11 cellular contexts compared by ENCODE assay signal in the genomic region with DNA sequence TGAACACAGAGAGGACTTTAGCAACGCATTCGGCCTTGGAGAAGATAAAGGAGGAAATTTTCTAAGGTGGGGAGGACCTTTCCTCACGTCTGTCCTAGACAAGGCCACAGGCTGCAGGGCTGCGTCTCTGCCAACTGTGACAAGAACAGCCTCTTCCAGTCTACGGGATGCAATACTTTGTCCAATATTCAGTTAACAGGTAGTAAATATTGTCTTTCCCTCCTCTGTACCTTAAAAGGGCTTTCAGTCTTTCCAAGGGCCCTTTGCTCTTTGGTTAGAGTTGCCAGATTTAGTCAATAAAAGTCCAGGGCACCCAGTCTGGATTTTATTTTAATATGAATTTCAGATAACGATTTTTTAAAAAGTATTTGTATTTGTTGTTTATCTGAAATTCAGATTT.
DNase-seq lines count a peak whose midpoint lies in the region; ATAC-seq, FAIRE-seq and TF ChIP-seq lines count a peak whose summit lies in the region.
"Had no signal": no experiment of that assay in that cellular context is flagged by ENCODE, and none has a peak within 500 bp of the region (broad histone marks: within the 10 kb centered on the region; RNA-seq: fewer than 3 reads in every experiment).

No MANE protein-coding gene starts in this region.

- H3K9me3 Mint-ChIP-seq in mesothelial cell of epicardium = no peaks in the 10 kb centered on the region
- H3K9me3 Mint-ChIP-seq: naive thymus-derived CD8-positive, alpha-beta T cell had no signal

- CTCF ChIA-PET in GM12878 (lab: Yijun Ruan, JAX) = interaction anchor here (0.6 to 3.0 kb wide), 26 partner anchors 9 to 277 kb away, joined by 3 to 15 read pairs (median 3); no protein-coding TSS in a partner anchor

- no peaks in the 10 kb centered on the region for H3K9me3 ChIP-seq in BLaER1 treated with 17β-estradiol and CSF1 and Interleukin-3, amounts not matched to agents 10 nM and 100 nM (replicated peaks in 1 of 11)
- H3K9me3 ChIP-seq in GM23248 (ENCODE audit: low read depth) = no peaks in the 10 kb centered on the region
- no peaks in the 10 kb centered on the region for H3K9me3 ChIP-seq in GM12878 (replicated peaks; ENCODE audit: control insufficient read depth, insufficient read depth, low read length)
- H3K9me3 ChIP-seq: left lung, psoas muscle had no signal

- peak overlapping the region; percentile 20 for H3K4me3 Mint-ChIP-seq in mesothelial cell of epicardium

- DNase-seq in GM23248 (no peak), GM12878 (ENCODE audit: low read depth, low spot score) (no peak), mesothelial cell of epicardium (ENCODE audit: low spot score in 2 of 2, unreplicated experiment in 2 of 2) (no peak), inferior parietal cortex (ENCODE audit: extremely low spot score) (no peak), NCI-H510A (lab: John Stamatoyannopoulos, UW) (no peak), anterior cingulate cortex (lab: John Stamatoyannopoulos, UW) (no peak)
- DNase-seq: NK-92 treated with Interleukin-12 subunit alpha and Interleukin-12 subunit beta, amount 100 ng/mL, for 24 hours had no signal

- FAIRE-seq in GM12878 (lab: Jason Lieb, UNC) = no peak

- no peak for TF ChIP-seq EP300 in GM12878 (IDR thresholded peaks at IDR 0.05; ENCODE audit: borderline replicate concordance in 1 of 2, control insufficient read depth in 1 of 2, low read depth in 2 of 2, low read length in 2 of 2)

- BruUV-seq in GM12878 (replicated peaks; lab: Mats Ljungman, UMichigan) = no TSS peak

- H3F3A ChIP-seq in GM23248 (ENCODE audit: insufficient read depth) = peaks cover 20% of the 10 kb centered on the region

- H3K27me3 Mint-ChIP-seq in mesothelial cell of epicardium (ENCODE audit: low read depth) = no peaks in the 10 kb centered on the region

- no peaks in the 10 kb centered on the region for H3K36me3 ChIP-seq in BLaER1 treated with 17β-estradiol and CSF1 and Interleukin-3, amounts not matched to agents 10 nM and 100 nM
- H3K36me3 ChIP-seq in GM23248 (ENCODE audit: low read depth) = no peaks in the 10 kb centered on the region
- no peaks in the 10 kb centered on the region for H3K36me3 ChIP-seq in GM12878 (ENCODE audit: control insufficient read depth in 2 of 2, insufficient read depth in 2 of 2, low read length in 1 of 2)
- H3K36me3 ChIP-seq: left lung had no signal

- no peak overlapping the region for H3K27ac Mint-ChIP-seq in mesothelial cell of epicardium

- H3K4me3 ChIP-seq in BLaER1 treated with 17β-estradiol and CSF1 and Interleukin-3, amounts not matched to agents 10 nM and 100 nM = no peak overlapping the region
- H3K4me3 ChIP-seq in GM23248 (no peak overlapping the region; the same call in 1 of the 2 replicates), GM12878 (no peak overlapping the region)
- H3K4me3 ChIP-seq: left lung had no signal

- SMC1A ChIA-PET in GM12878 (lab: Charles Lee; ENCODE audit: uncharacterized antibody, unreplicated experiment) = interaction anchor here (1.1 to 1.5 kb wide), 4 partner anchors 88 to 332 kb away, joined by 3 to 7 read pairs (median 3); a partner anchor contains a TSS

- H3K36me3 Mint-ChIP-seq in mesothelial cell of epicardium = no peaks in the 10 kb centered on the region
- H3K36me3 Mint-ChIP-seq: naive thymus-derived CD8-positive, alpha-beta T cell had no signal

- POLR2A ChIA-PET in GM12878 (lab: Charles Lee) = interaction anchor here (0.9 kb wide), 1 partner anchor 237 kb away, joined by 3 read pairs; no protein-coding TSS in a partner anchor

- intact Hi-C loops in GM12878 (cut with micrococcal nuclease; ENCODE audit: unreplicated experiment) = loop anchor here (2.0 kb wide), 1 partner anchor 90 kb away; no protein-coding TSS in a partner anchor

- peak overlapping the region in 6 of 11 experiments; percentile 38 to 68 (median 54); a peak in 6 of 22 replicates for H3K4me2 ChIP-seq in BLaER1 treated with 17β-estradiol and CSF1 and Interleukin-3, amounts not matched to agents 10 nM and 100 nM
- H3K4me2 ChIP-seq in GM23248 (ENCODE audit: unreplicated experiment) = peak overlapping the region; percentile 84
- H3K4me2 ChIP-seq in GM12878 (ENCODE audit: control insufficient read depth, insufficient read depth) = no peak overlapping the region

- no peak for ATAC-seq in GM12878

- no peak for TF ChIP-seq CTCF in GM12878 (IDR thresholded peaks at IDR 0.05 in 2 of 3, conservative IDR thresholded peaks at IDR 0.05 in 1 of 3; ENCODE audit: control insufficient read depth in 2 of 3, extremely low read depth in 1 of 3, insufficient read depth in 1 of 3, low read depth in 3 of 3, low read length in 3 of 3)
- TF ChIP-seq CTCF in mesothelial cell of epicardium (IDR thresholded peaks at IDR 0.05; ENCODE audit: unreplicated experiment) = no peak

- H3K27me3 ChIP-seq in BLaER1 treated with 17β-estradiol and CSF1 and Interleukin-3, amounts not matched to agents 10 nM and 100 nM = no peaks in the 10 kb centered on the region
- no peaks in the 10 kb centered on the region for H3K27me3 ChIP-seq in GM23248 (replicated peaks; ENCODE audit: insufficient read depth)
- no peaks in the 10 kb centered on the region for H3K27me3 ChIP-seq in GM12878 (replicated peaks in 1 of 2; ENCODE audit: control insufficient read depth in 2 of 2, insufficient read depth in 2 of 2, low read length in 1 of 2)

- no peaks in the 10 kb centered on the region for H3K4me1 ChIP-seq in BLaER1 treated with 17β-estradiol and CSF1 and Interleukin-3, amounts not matched to agents 10 nM and 100 nM
- H3K4me1 ChIP-seq in GM23248 (ENCODE audit: insufficient read depth) = peaks cover 15% of the 10 kb centered on the region
- H3K4me1 ChIP-seq in GM12878 (ENCODE audit: control insufficient read depth, insufficient read depth, low read length) = no peaks in the 10 kb centered on the region
- H3K4me1 ChIP-seq: psoas muscle had no signal

- peak overlapping the region; percentile 83 for H2AFZ ChIP-seq in GM23248
- 0 out of 2 replicates have a peak overlapping the region, but pooled peaks have one; percentile 97 for H2AFZ ChIP-seq in GM12878 (ENCODE audit: control insufficient read depth, low read depth, low read length)

- no peaks in the 10 kb centered on the region for H3K9me2 ChIP-seq in GM23248 (ENCODE audit: insufficient read depth)

- no peak for TF ChIP-seq POLR2A in GM12878 (IDR thresholded peaks at IDR 0.05; ENCODE audit: low read depth, low read length)

- no peak overlapping the region for H3K27ac ChIP-seq in BLaER1 treated with 17β-estradiol and CSF1 and Interleukin-3, amounts not matched to agents 10 nM and 100 nM
- H3K27ac ChIP-seq in GM23248 (no peak overlapping the region), GM12878 (ENCODE audit: control insufficient read depth, insufficient read depth) (no peak overlapping the region)
- H3K27ac ChIP-seq: left lung, psoas muscle had no signal

- H3K9ac ChIP-seq in BLaER1 treated with 17β-estradiol and CSF1 and Interleukin-3, amounts not matched to agents 10 nM and 100 nM = no peak overlapping the region
- H3K9ac ChIP-seq in GM23248 (no peak overlapping the region), GM12878 (ENCODE audit: control insufficient read depth, insufficient read depth, low read length) (no peak overlapping the region)

- in situ Hi-C loops in GM23248 (cut with MboI) (no loop called here), GM12878 (cut with MboI) (no loop called here)

- no peaks in the 10 kb centered on the region for H3K79me2 ChIP-seq in GM23248 (ENCODE audit: insufficient read depth)
- H3K79me2 ChIP-seq in GM12878 (ENCODE audit: control insufficient read depth, insufficient read depth, low read length) = no peaks in the 10 kb centered on the region

- no peak for TF ChIP-seq RAD21 in GM12878 (IDR thresholded peaks at IDR 0.05; ENCODE audit: insufficient read depth, low read depth, low read length)

- RAD21 ChIA-PET in GM12878 (lab: Charles Lee; ENCODE audit: unreplicated experiment) = interaction anchor here (0.8 to 1.1 kb wide), 5 partner anchors 80 to 294 kb away, joined by 3 to 5 read pairs (median 3); no protein-coding TSS in a partner anchor

- peaks cover 25% of the 10 kb centered on the region for H3K4me1 Mint-ChIP-seq in mesothelial cell of epicardium

- WGBS in GM23248 (ENCODE audit: low coverage in 1 of 2, low lambda C conversion rate in 2 of 2, missing lambda C conversion rate in 2 of 2), 2 experiments = 73 to 86% methylated on average over 6 of the region's 6 CpGs
- WGBS in GM12878 (ENCODE audit: insufficient coverage, insufficient replicate concordance, low lambda C conversion rate, missing lambda C conversion rate) = 69% methylated on average over 6 of the region's 6 CpGs

- H4K20me1 ChIP-seq in BLaER1 treated with 17β-estradiol and CSF1 and Interleukin-3, amounts not matched to agents 10 nM and 100 nM = no peaks in the 10 kb centered on the region
- no peaks in the 10 kb centered on the region for H4K20me1 ChIP-seq in GM23248 (ENCODE audit: insufficient read depth)
- H4K20me1 ChIP-seq in GM12878 (ENCODE audit: control insufficient read depth, insufficient read depth) = no peaks in the 10 kb centered on the region
